9 cellular contexts compared by ENCODE assay signal in genomic region chr11:32586576-32587190, GRCh38. TPM values are rescaled to one million over a fixed set of nuclear protein-coding genes. Genes with fewer than 3 reads are reported as not detected.
DNase-seq lines count a peak whose midpoint lies in the region; ATAC-seq and TF ChIP-seq lines count a peak whose summit lies in the region.
"Had no signal": no experiment of that assay in that cellular context is flagged by ENCODE, and none has a peak within 500 bp of the region (broad histone marks: within the 10 kb centered on the region; RNA-seq: fewer than 3 reads in every experiment).

No MANE protein-coding gene starts in this region.

- H3K27me3 Mint-ChIP-seq in nephron progenitor cell (ENCODE audit: low read depth, poor library complexity): no peaks in the 10 kb centered on the region

- H2AFZ ChIP-seq in KMS-11 (ENCODE audit: low read depth): no peak overlapping the region

- 51 to 64% (median 53%) methylated on average over 4 of the region's 4 CpGs for WGBS in adrenal gland, 4 donors

- H3K27ac Mint-ChIP-seq in nephron progenitor cell: peak overlapping the region; percentile 43

- TF ChIP-seq CTCF in KMS-11 (conservative IDR thresholded peaks at IDR 0.05; ENCODE audit: low read depth, low read length) (peak; percentile 56), adrenal gland (IDR thresholded peaks at IDR 0.05) (peak in 4 of 6 experiments; percentile 14 to 22 (median 18)), nephron progenitor cell (IDR thresholded peaks at IDR 0.05) (no peak), colonic mucosa (IDR thresholded peaks at IDR 0.05) (no peak)

- H3K36me3 ChIP-seq in KMS-11 (ENCODE audit: insufficient read depth) (peaks cover 22% of the 10 kb centered on the region), adrenal gland (replicated peaks in 1 of 2) (peaks cover 0 to 33% of the 10 kb centered on the region in 2 donors), colonic mucosa (peaks cover 19% of the 10 kb centered on the region)

- H3K27ac ChIP-seq in KMS-11 (no peak overlapping the region), adrenal gland (peak overlapping the region in 1 of 5 donors; percentile 32), colonic mucosa (no peak overlapping the region)

- no peak for ATAC-seq in GM21381 (IDR thresholded peaks at IDR 0.05; ENCODE audit: unreplicated experiment)

- no peak overlapping the region for H3K9ac ChIP-seq in KMS-11
- no peak overlapping the region for H3K9ac ChIP-seq in colonic mucosa (ENCODE audit: low read depth in 2 of 2, low read length in 2 of 2)

- peaks cover 72% of the 10 kb centered on the region for H3K79me2 ChIP-seq in KMS-11 (ENCODE audit: insufficient read depth, low read depth)

- H3K4me1 ChIP-seq in KMS-11 (ENCODE audit: low read depth, poor library complexity, severe bottlenecking): peaks cover 74% of the 10 kb centered on the region
- peaks cover 27 to 44% of the 10 kb centered on the region in 2 donors for H3K4me1 ChIP-seq in adrenal gland (replicated peaks in 1 of 2)
- H3K4me1 ChIP-seq in colonic mucosa: no peaks in the 10 kb centered on the region

- TF ChIP-seq POLR2A in adrenal gland (IDR thresholded peaks at IDR 0.05): no peak

- peak; percentile 48 for DNase-seq in SIG-M5 treated with dmso at 0.1 percent for 504 hours (lab: John Stamatoyannopoulos, UW; ENCODE audit: unreplicated experiment)
- no peak for DNase-seq in SIG-M5 (lab: John Stamatoyannopoulos, UW)
- peak in 1 of 7 donors; percentile 9 for DNase-seq in adrenal gland
- no peak for DNase-seq in nephron progenitor cell
- DNase-seq in NCI-H187 (lab: John Stamatoyannopoulos, UW): no peak
- DNase-seq in colonic mucosa: no peak
- DNase-seq: MG63 had no signal

- H3K4me2 ChIP-seq in KMS-11: peak overlapping the region; percentile 83

- peaks cover 50% of the 10 kb centered on the region for H3K4me1 Mint-ChIP-seq in nephron progenitor cell

- H3K4me3 Mint-ChIP-seq in nephron progenitor cell: peak overlapping the region; percentile 84

- H3K36me3 Mint-ChIP-seq in nephron progenitor cell (ENCODE audit: low read depth): peaks cover 63% of the 10 kb centered on the region

- no peaks in the 10 kb centered on the region for H3K9me3 Mint-ChIP-seq in nephron progenitor cell

- H4K20me1 ChIP-seq in KMS-11 (ENCODE audit: insufficient read depth): peaks cover 35% of the 10 kb centered on the region

- intact Hi-C loops in adrenal gland (cut with DNase I) (no loop called here), colonic mucosa (cut with DNase I) (no loop called here)

- no peaks in the 10 kb centered on the region for H3K9me3 ChIP-seq in adrenal gland (replicated peaks in 1 of 3)
- no peaks in the 10 kb centered on the region for H3K9me3 ChIP-seq in colonic mucosa
- H3K9me3 ChIP-seq: MG63 had no signal

- H3K27me3 ChIP-seq in KMS-11 (ENCODE audit: insufficient read depth, low read depth) (no peaks in the 10 kb centered on the region), adrenal gland (no peaks in the 10 kb centered on the region), colonic mucosa (no peaks in the 10 kb centered on the region)
- H3K27me3 ChIP-seq: MG63 had no signal

- H3K4me3 ChIP-seq in KMS-11 (IDR thresholded peaks at IDR 0.05; ENCODE audit: insufficient read depth, low read depth, low read length) (no peak overlapping the region), adrenal gland (no peak overlapping the region), colonic mucosa (no peak overlapping the region)
- H3K4me3 ChIP-seq: MG63 had no signal

RNA-seq across cellular contexts. Expression of gene EIF3M, which starts 3.1 kb away (rescaled TPM):
- 100 to 1,000 TPM; 233 to 604 (median 311) TPM for total RNA-seq in adrenal gland
- 100 to 1,000 TPM; 174 to 761 (median 249) TPM for polyA plus RNA-seq in adrenal gland
- total RNA-seq in colonic mucosa: 100 to 1,000 TPM; 190 to 195 TPM

Comparison
In these comparisons a context has a peak if more than half of its experiments do, and no peak if none do; other contexts are left out.
1. CTCF ChIP-seq: peak in KMS-11 (single experiment) and adrenal gland (4 of 6); none in nephron progenitor cell (single experiment) and colonic mucosa (single experiment).